ENCODE assay signal across 19 cellular contexts in genomic region chr15:80507131-80507530, GRCh38.
DNase-seq lines count a peak whose midpoint lies in the region; ATAC-seq and TF ChIP-seq lines count a peak whose summit lies in the region.
"Had no signal": no experiment of that assay in that cellular context is flagged by ENCODE, and none has a peak within 500 bp of the region (broad histone marks: within the 10 kb centered on the region; RNA-seq: fewer than 3 reads in every experiment).

No MANE protein-coding gene starts in this region.

- in situ Hi-C loops in transverse colon (cut with MboI; ENCODE audit: low pct_ligation_motif_present in 1 of 4, low pct_unique_long_range_greater_than_20kb in 1 of 4, low sequenced_read_pairs in 3 of 4), result no loop called here

- no peak for TF ChIP-seq POLR2A in esophagus muscularis mucosa (IDR thresholded peaks at IDR 0.05; ENCODE audit: low read depth)
- TF ChIP-seq POLR2A in transverse colon (IDR thresholded peaks at IDR 0.05), result no peak

- H3K4me3 ChIP-seq in AG10803 (ENCODE audit: low read length) (no peak overlapping the region), esophagus muscularis mucosa (no peak overlapping the region), muscle layer of colon (ENCODE audit: low read depth in 1 of 2, low read length in 2 of 2) (no peak overlapping the region), transverse colon (no peak overlapping the region)
- H3K4me3 ChIP-seq: GM23338, Peyer's patch had no signal

- peak; percentile 63 for DNase-seq in AG10803 (ENCODE audit: low read depth)
- DNase-seq in M059J (ENCODE audit: low read depth), result peak; percentile 29
- no peak for DNase-seq in esophagus muscularis mucosa (ENCODE audit: extremely low spot score)
- no peak for DNase-seq in transverse colon
- DNase-seq in NCI-H2196 treated with DMSO at 0.1 percent for 48 hours (lab: John Stamatoyannopoulos, UW; ENCODE audit: unreplicated experiment), result no peak
- no peak for DNase-seq in activated CD8-positive, alpha-beta memory T cell treated with anti-CD3 and anti-CD28 coated beads, Interleukin-2, amount 50 U/mL, for 48 hours
- DNase-seq: 8988T, COR-L47, KBM-7, NCI-H1092, NCI-H1694 treated with DMSO at 0.1 percent for 48 hours, NCI-H446 treated with DMSO at 0.1 percent for 48 hours, NCI-H748 treated with DMSO at 0.1 percent for 48 hours, Peyer's patch, SHP77 treated with DMSO at 0.1 percent for 48 hours had no signal

- intact Hi-C loops in esophagus muscularis mucosa (cut with DNase I) (no loop called here), transverse colon (cut with DNase I; ENCODE audit: low total_unique reads) (no loop called here)

- H3K36me3 ChIP-seq in esophagus muscularis mucosa (peaks cover 0 to 3% (median 0%) of the 10 kb centered on the region in 4 donors), muscle layer of colon (ENCODE audit: insufficient read depth, low read length) (no peaks in the 10 kb centered on the region), transverse colon (no peaks in the 10 kb centered on the region)
- H3K36me3 ChIP-seq: Peyer's patch had no signal

- ATAC-seq in GM19324 (IDR thresholded peaks at IDR 0.05; ENCODE audit: low FRiP score, unreplicated experiment), result no peak
- ATAC-seq: GM23338 had no signal

- H3K27ac ChIP-seq in esophagus muscularis mucosa (replicated peaks in 1 of 4), result peak overlapping the region; percentile 57 to 80 (median 68)
- peak overlapping the region; percentile 4 for H3K27ac ChIP-seq in muscle layer of colon (ENCODE audit: low read depth, low read length)
- H3K27ac ChIP-seq in transverse colon, result no peak overlapping the region
- H3K27ac ChIP-seq: C4-2B, Peyer's patch had no signal

- no peaks in the 10 kb centered on the region for H3K27me3 ChIP-seq in esophagus muscularis mucosa
- H3K27me3 ChIP-seq in muscle layer of colon (ENCODE audit: control insufficient read depth in 1 of 2, insufficient read depth in 2 of 2, low read length in 2 of 2), result no peaks in the 10 kb centered on the region
- H3K27me3 ChIP-seq in transverse colon, result no peaks in the 10 kb centered on the region
- H3K27me3 ChIP-seq: Peyer's patch had no signal

- TF ChIP-seq CTCF in AG10803 (conservative IDR thresholded peaks at IDR 0.05; ENCODE audit: low read length) (no peak), esophagus muscularis mucosa (IDR thresholded peaks at IDR 0.05) (no peak), transverse colon (IDR thresholded peaks at IDR 0.05) (no peak)

- peaks cover 0 to 7% (median 3%) of the 10 kb centered on the region in 4 donors for H3K9me3 ChIP-seq in esophagus muscularis mucosa
- H3K9me3 ChIP-seq in muscle layer of colon (ENCODE audit: low read length), result peaks cover 3% of the 10 kb centered on the region
- H3K9me3 ChIP-seq in transverse colon, result no peaks in the 10 kb centered on the region
- H3K9me3 ChIP-seq: Peyer's patch had no signal

- TF ChIP-seq EP300 in esophagus muscularis mucosa (IDR thresholded peaks at IDR 0.05), result no peak
- no peak for TF ChIP-seq EP300 in transverse colon (IDR thresholded peaks at IDR 0.05; ENCODE audit: low read depth)

- peaks cover 6 to 48% (median 33%) of the 10 kb centered on the region in 4 donors for H3K4me1 ChIP-seq in esophagus muscularis mucosa
- H3K4me1 ChIP-seq in muscle layer of colon (ENCODE audit: insufficient read depth, low read length), result peaks cover 12% of the 10 kb centered on the region
- peaks cover 0 to 5% (median 0%) of the 10 kb centered on the region in 4 donors for H3K4me1 ChIP-seq in transverse colon
- H3K4me1 ChIP-seq: Peyer's patch had no signal

- no peak overlapping the region for H3K9ac ChIP-seq in muscle layer of colon (ENCODE audit: low read length)

- WGBS in esophagus muscularis mucosa, result 62% methylated on average over 5 of the region's 5 CpGs
- WGBS in transverse colon (ENCODE audit: low coverage in 1 of 2), 2 donors, result 64 to 92% methylated on average over 3 to 5 of the region's 5 CpGs

Comparison
In these comparisons a context has a peak if more than half of its experiments do, and no peak if none do; other contexts are left out.
1. DNase-seq: peak in AG10803 (single experiment) and M059J (single experiment); none in esophagus muscularis mucosa (single experiment), transverse colon (single experiment), NCI-H2196 treated with DMSO at 0.1 percent for 48 hours (single experiment) and activated CD8-positive, alpha-beta memory T cell treated with anti-CD3 and anti-CD28 coated beads, Interleukin-2, amount 50 U/mL, for 48 hours (single experiment).
2. H3K27ac ChIP-seq: peak in esophagus muscularis mucosa (4 of 4) and muscle layer of colon (single experiment); none in transverse colon (0 of 4).